Comparison of ENCODE assay signal across 40 cellular contexts in the genomic region with DNA sequence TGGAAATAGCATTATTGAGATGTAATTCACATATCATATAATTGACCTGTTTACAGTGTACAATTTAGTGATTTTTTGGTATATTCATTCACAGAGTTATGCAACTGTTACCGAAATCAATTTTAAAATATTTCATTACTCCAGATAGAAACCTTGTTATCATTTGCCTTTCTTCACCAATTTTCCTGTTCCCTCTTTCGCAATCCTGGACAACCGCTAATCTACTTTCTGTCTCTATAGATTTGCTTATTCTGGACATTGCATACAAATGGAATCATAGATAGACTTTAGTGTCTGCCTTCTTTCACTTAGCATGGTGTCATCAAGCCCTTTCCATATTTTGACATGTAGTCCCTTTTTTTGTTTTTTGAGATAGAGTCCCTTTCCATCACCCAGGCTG. TPM values are rescaled to one million over a fixed set of nuclear protein-coding genes. Genes with fewer than 3 reads are reported as not detected.
"Had no signal": no experiment of that assay in that cellular context is flagged by ENCODE, and none has a peak within 500 bp of the region (broad histone marks: within the 10 kb centered on the region; RNA-seq: fewer than 3 reads in every experiment).

No MANE protein-coding gene starts in this region.

- H3K4me3 Mint-ChIP-seq: activated naive CD4-positive, alpha-beta T cell treated with anti-CD3 and anti-CD28 coated beads for 36 hours; activated naive CD4-positive, alpha-beta T cell treated with anti-CD3 and anti-CD28 coated beads, Interleukin-2, amount 10 ng/mL, durations not matched to agents 7 days and 5 days; activated naive CD4-positive, alpha-beta T cell treated with anti-CD3 and anti-CD28 coated beads, Interleukin-2, amount 50 U/mL, for 24 hours; activated naive CD8-positive, alpha-beta T cell; activated naive CD8-positive, alpha-beta T cell treated with anti-CD3 and anti-CD28 coated beads for 36 hours; activated naive CD8-positive, alpha-beta T cell treated with anti-CD3 and anti-CD28 coated beads, Interleukin-2, amount 10 ng/mL, durations not matched to agents 7 days and 5 days; activated naive CD8-positive, alpha-beta T cell treated with anti-CD3 and anti-CD28 coated beads, Interleukin-2, amount 50 U/mL, for 24 hours; activated T-cell treated with anti-CD3 and anti-CD28 coated beads, Interleukin-2, amount 50 U/mL, for 24 hours; activated T-cell treated with anti-CD3 and anti-CD28 coated beads, Interleukin-2, amount 50 U/mL, for 4 hours; activated T-cell treated with anti-CD3 and anti-CD28 coated beads, Interleukin-2, amount 50 U/mL, for 72 hours; activated T-helper 1 cell treated with anti-CD3 and anti-CD28 coated beads, Interleukin-12 subunit alpha, Interleukin-12 subunit beta, Interleukin-2, Interleukin-4 antibody, amounts not matched to agents 30 ng/mL and 10 ng/mL and 1 ng/mL, durations not matched to agents 14 hours and 24 hours and 36 hours; activated T-helper 17 cell treated with anti-CD3 and anti-CD28 coated beads, Interleukin-2, amount 50 U/mL, for 72 hours; brain; central memory CD8-positive, alpha-beta T cell had no signal

- H3K4me1 Mint-ChIP-seq: activated naive CD4-positive, alpha-beta T cell treated with anti-CD3 and anti-CD28 coated beads, Interleukin-2, amount 10 ng/mL, durations not matched to agents 7 days and 5 days; activated naive CD4-positive, alpha-beta T cell treated with anti-CD3 and anti-CD28 coated beads, Interleukin-2, amount 50 U/mL, for 24 hours; activated naive CD8-positive, alpha-beta T cell treated with anti-CD3 and anti-CD28 coated beads for 36 hours; activated naive CD8-positive, alpha-beta T cell treated with anti-CD3 and anti-CD28 coated beads, Interleukin-2, amount 10 ng/mL, durations not matched to agents 7 days and 5 days; activated naive CD8-positive, alpha-beta T cell treated with anti-CD3 and anti-CD28 coated beads, Interleukin-2, amount 50 U/mL, for 24 hours; activated T-helper 17 cell treated with anti-CD3 and anti-CD28 coated beads, Interleukin-2, amount 50 U/mL, for 72 hours; brain; central memory CD8-positive, alpha-beta T cell had no signal

- FAIRE-seq: astrocyte, bronchial epithelial cell had no signal

- DNase-seq: activated effector memory CD4-positive, alpha-beta T cell treated with anti-CD3 and anti-CD28 coated beads, Interleukin-2, amount 50 U/mL, for 16 hours; activated effector memory CD4-positive, alpha-beta T cell treated with Interleukin-2 at 50 U/mL for 16 hours; activated gamma-delta T cell; activated gamma-delta T cell treated with Interleukin-2 at 50 U/mL for 16 hours; activated naive CD4-positive, alpha-beta T cell; activated naive CD4-positive, alpha-beta T cell treated with anti-CD3 and anti-CD28 coated beads for 36 hours; activated naive CD4-positive, alpha-beta T cell treated with anti-CD3 and anti-CD28 coated beads, Interleukin-2, amount 10 ng/mL, durations not matched to agents 7 days and 5 days; activated naive CD4-positive, alpha-beta T cell treated with anti-CD3 and anti-CD28 coated beads, Interleukin-2, amount 50 U/mL, for 16 hours; activated naive CD4-positive, alpha-beta T cell treated with Interleukin-2 at 50 U/mL for 16 hours; activated naive CD8-positive, alpha-beta T cell treated with anti-CD3 and anti-CD28 coated beads for 36 hours; activated naive CD8-positive, alpha-beta T cell treated with anti-CD3 and anti-CD28 coated beads, Interleukin-2, amount 10 ng/mL, durations not matched to agents 7 days and 5 days; activated naive CD8-positive, alpha-beta T cell treated with anti-CD3 and anti-CD28 coated beads, Interleukin-2, amount 50 U/mL, for 24 hours; activated T-cell treated with anti-CD3 and anti-CD28 coated beads, Interleukin-2, amount 50 U/mL, for 1 hour; activated T-cell treated with anti-CD3 and anti-CD28 coated beads, Interleukin-2, amount 50 U/mL, for 24 hours; activated T-cell treated with anti-CD3 and anti-CD28 coated beads, Interleukin-2, amount 50 U/mL, for 4 hours; activated T-cell treated with anti-CD3 and anti-CD28 coated beads, Interleukin-2, amount 50 U/mL, for 48 hours; activated T-cell treated with anti-CD3 and anti-CD28 coated beads, Interleukin-2, amount 50 U/mL, for 72 hours; adrenal gland; amniotic stem cell; amygdala; anterior cingulate cortex; aorta; body of pancreas; brain microvascular endothelial cell; caudate nucleus; central memory CD4-positive, alpha-beta T cell; cerebellar nuclear complex had no signal

- H3K9me3 ChIP-seq: adrenal gland, ascending aorta, body of pancreas, breast epithelium had no signal

- H3K36me3 ChIP-seq: adrenal gland, ascending aorta, brain microvascular endothelial cell, breast epithelium, cardiac muscle cell had no signal

- H3K4me3 ChIP-seq: adrenal gland, ascending aorta, body of pancreas, breast epithelium, cardiac muscle cell had no signal

- H3K36me3 Mint-ChIP-seq: activated naive CD4-positive, alpha-beta T cell treated with anti-CD3 and anti-CD28 coated beads, Interleukin-2, amount 10 ng/mL, durations not matched to agents 7 days and 5 days; activated naive CD4-positive, alpha-beta T cell treated with anti-CD3 and anti-CD28 coated beads, Interleukin-2, amount 50 U/mL, for 72 hours; activated naive CD8-positive, alpha-beta T cell treated with anti-CD3 and anti-CD28 coated beads, Interleukin-2, amount 10 ng/mL, durations not matched to agents 7 days and 5 days had no signal

- H3K9me3 Mint-ChIP-seq: activated naive CD4-positive, alpha-beta T cell treated with anti-CD3 and anti-CD28 coated beads for 36 hours; activated naive CD4-positive, alpha-beta T cell treated with anti-CD3 and anti-CD28 coated beads, Interleukin-2, amount 10 ng/mL, durations not matched to agents 7 days and 5 days; activated naive CD4-positive, alpha-beta T cell treated with anti-CD3 and anti-CD28 coated beads, Interleukin-2, amount 50 U/mL, for 24 hours; activated naive CD8-positive, alpha-beta T cell treated with anti-CD3 and anti-CD28 coated beads, Interleukin-2, amount 10 ng/mL, durations not matched to agents 7 days and 5 days; activated naive CD8-positive, alpha-beta T cell treated with anti-CD3 and anti-CD28 coated beads, Interleukin-2, amount 50 U/mL, for 24 hours; activated T-cell treated with anti-CD3 and anti-CD28 coated beads, Interleukin-2, amount 50 U/mL, for 24 hours; activated T-helper 1 cell treated with anti-CD3 and anti-CD28 coated beads, Interleukin-12 subunit alpha, Interleukin-12 subunit beta, Interleukin-2, Interleukin-4 antibody, amounts not matched to agents 30 ng/mL and 10 ng/mL and 1 ng/mL, durations not matched to agents 14 hours and 24 hours and 36 hours; activated T-helper 17 cell treated with anti-CD3 and anti-CD28 coated beads, Interleukin-2, amount 50 U/mL, for 72 hours; activated T-helper 2 cell treated with anti-CD3 and anti-CD28 coated beads, Interferon-gamma antibody, Interleukin-2, Interleukin-4, amounts not matched to agents 10 μg/mL and 5 μg/mL and 100 μg/mL, durations not matched to agents 14 hours and 24 hours and 36 hours had no signal

- H3K4me1 ChIP-seq: adrenal gland, ascending aorta, body of pancreas, breast epithelium had no signal

- ATAC-seq: activated naive CD4-positive, alpha-beta T cell treated with anti-CD3 and anti-CD28 coated beads, Interleukin-2, amount 50 U/mL, for 72 hours; activated naive CD8-positive, alpha-beta T cell treated with anti-CD3 and anti-CD28 coated beads, Interleukin-2, amount 50 U/mL, for 24 hours; activated T-cell treated with anti-CD3 and anti-CD28 coated beads, Interleukin-2, amount 50 U/mL, for 4 hours; activated T-cell treated with anti-CD3 and anti-CD28 coated beads, Interleukin-2, amount 50 U/mL, for 72 hours; activated T-helper 17 cell treated with anti-CD3 and anti-CD28 coated beads, Interleukin-2, amount 50 U/mL, for 72 hours; body of pancreas had no signal

- H3K27me3 Mint-ChIP-seq: activated naive CD4-positive, alpha-beta T cell treated with anti-CD3 and anti-CD28 coated beads, Interleukin-2, amount 10 ng/mL, durations not matched to agents 7 days and 5 days; activated naive CD4-positive, alpha-beta T cell treated with anti-CD3 and anti-CD28 coated beads, Interleukin-2, amount 50 U/mL, for 24 hours; activated naive CD8-positive, alpha-beta T cell treated with anti-CD3 and anti-CD28 coated beads, Interleukin-2, amount 10 ng/mL, durations not matched to agents 7 days and 5 days; activated naive CD8-positive, alpha-beta T cell treated with anti-CD3 and anti-CD28 coated beads, Interleukin-2, amount 50 U/mL, for 24 hours; activated T-cell treated with anti-CD3 and anti-CD28 coated beads, Interleukin-2, amount 50 U/mL, for 24 hours; activated T-helper 17 cell treated with anti-CD3 and anti-CD28 coated beads, Interleukin-2, amount 50 U/mL, for 72 hours; brain; central memory CD8-positive, alpha-beta T cell had no signal

- H3K27ac ChIP-seq: adrenal gland, ascending aorta, body of pancreas, brain microvascular endothelial cell, breast epithelium, cardiac muscle cell had no signal

- H3K27me3 ChIP-seq: adrenal gland, ascending aorta, body of pancreas, brain microvascular endothelial cell, breast epithelium, cardiac muscle cell had no signal

- H3K27ac Mint-ChIP-seq: activated naive CD4-positive, alpha-beta T cell treated with anti-CD3 and anti-CD28 coated beads for 36 hours; activated naive CD4-positive, alpha-beta T cell treated with anti-CD3 and anti-CD28 coated beads, Interleukin-2, amount 10 ng/mL, durations not matched to agents 7 days and 5 days; activated naive CD4-positive, alpha-beta T cell treated with anti-CD3 and anti-CD28 coated beads, Interleukin-2, amount 50 U/mL, for 24 hours; activated naive CD4-positive, alpha-beta T cell treated with anti-CD3 and anti-CD28 coated beads, Interleukin-2, amount 50 U/mL, for 72 hours; activated naive CD8-positive, alpha-beta T cell; activated naive CD8-positive, alpha-beta T cell treated with anti-CD3 and anti-CD28 coated beads for 36 hours; activated naive CD8-positive, alpha-beta T cell treated with anti-CD3 and anti-CD28 coated beads, Interleukin-2, amount 10 ng/mL, durations not matched to agents 7 days and 5 days; activated naive CD8-positive, alpha-beta T cell treated with anti-CD3 and anti-CD28 coated beads, Interleukin-2, amount 50 U/mL, for 24 hours; activated T-cell treated with anti-CD3 and anti-CD28 coated beads, Interleukin-2, amount 50 U/mL, for 24 hours; activated T-cell treated with anti-CD3 and anti-CD28 coated beads, Interleukin-2, amount 50 U/mL, for 72 hours; activated T-helper 1 cell treated with anti-CD3 and anti-CD28 coated beads, Interleukin-12 subunit alpha, Interleukin-12 subunit beta, Interleukin-2, Interleukin-4 antibody, amounts not matched to agents 30 ng/mL and 10 ng/mL and 1 ng/mL, durations not matched to agents 14 hours and 24 hours and 36 hours; activated T-helper 17 cell treated with anti-CD3 and anti-CD28 coated beads, Interleukin-2, amount 50 U/mL, for 72 hours; activated T-helper 2 cell treated with anti-CD3 and anti-CD28 coated beads, Interferon-gamma antibody, Interleukin-2, Interleukin-4, amounts not matched to agents 10 μg/mL and 5 μg/mL and 100 μg/mL, durations not matched to agents 14 hours and 24 hours and 36 hours; brain had no signal

RNA-seq across cellular contexts. Expression of a gene that starts 19.2 kb away (rescaled TPM):
- total RNA-seq: activated naive CD4-positive, alpha-beta T cell treated with anti-CD3 and anti-CD28 coated beads for 36 hours; activated naive CD4-positive, alpha-beta T cell treated with anti-CD3 and anti-CD28 coated beads, Interleukin-2, amount 50 U/mL, for 72 hours; activated T-cell treated with anti-CD3 and anti-CD28 coated beads, Interleukin-2, amount 50 U/mL, for 4 hours; activated T-cell treated with anti-CD3 and anti-CD28 coated beads, Interleukin-2, amount 50 U/mL, for 72 hours; activated T-helper 1 cell treated with anti-CD3 and anti-CD28 coated beads, Interleukin-12 subunit alpha, Interleukin-12 subunit beta, Interleukin-2, Interleukin-4 antibody, amounts not matched to agents 30 ng/mL and 10 ng/mL and 1 ng/mL, durations not matched to agents 14 hours and 24 hours and 36 hours; activated T-helper 17 cell treated with anti-CD3 and anti-CD28 coated beads, Interleukin-2, amount 50 U/mL, for 72 hours; ascending aorta; bronchial epithelial cell had no signal
